7 cellular contexts compared by ENCODE assay signal in genomic region chr17:75978938-75979704, GRCh38. TPM values are rescaled to one million over a fixed set of nuclear protein-coding genes. Genes with fewer than 3 reads are reported as not detected.
DNase-seq lines count a peak whose midpoint lies in the region; ATAC-seq and TF ChIP-seq lines count a peak whose summit lies in the region.

Gene ACOX1 (minus strand): TSS chr17:75979166. CDS start chr17:75979073, 93 bp downstream.
Gene TEN1 (plus strand): TSS chr17:75979240. CDS start chr17:75986193, 6,953 bp downstream.

- no peak for TF ChIP-seq CTCF in astrocyte of the cerebellum (IDR thresholded peaks at IDR 0.05; ENCODE audit: low read depth, low read length, missing control alignments)

- DNase-seq in NCI-H2029 treated with DMSO at 0.1 percent for 48 hours (lab: John Stamatoyannopoulos, UW) (peak; percentile 90), T-helper 9 cell (peak; percentile 94), astrocyte of the cerebellum (ENCODE audit: low read depth) (peak; percentile 90), hepatic stellate cell (ENCODE audit: low spot score) (peak; percentile 92), renal cortical epithelial cell (ENCODE audit: low read depth) (peak; percentile 89)

- in situ Hi-C loops in astrocyte of the cerebellum (cut with HindIII; ENCODE audit: low sequenced_read_pairs): no loop called here

- peak; percentile 96 for TF ChIP-seq POLR2A in GM18505 (IDR thresholded peaks at IDR 0.05; ENCODE audit: borderline replicate concordance, extremely low read depth, insufficient read depth, insufficient read length)

- peak; percentile 87 for ATAC-seq in GM18505 (IDR thresholded peaks at IDR 0.05; ENCODE audit: unreplicated experiment)
- ATAC-seq in HG02973 (IDR thresholded peaks at IDR 0.05; ENCODE audit: unreplicated experiment): peak; percentile 86

- peak within 1 kb of the TSS; percentile 83 for H3K4me3 ChIP-seq in astrocyte of the cerebellum (ENCODE audit: low read depth, low read length)

RNA-seq across cellular contexts. Expression of gene ACOX1, which starts in this region (rescaled TPM):
- 96.4 and 104 TPM in 2 replicates for total RNA-seq in renal cortical epithelial cell

RNA-seq across cellular contexts. Expression of gene TEN1, which starts in this region (rescaled TPM):
- total RNA-seq in renal cortical epithelial cell: 15.5 and 17.2 TPM in 2 replicates

Comparison
In these comparisons a context has a peak if more than half of its experiments do, and no peak if none do; other contexts are left out.
1. Peak in every context shown above with its lines: DNase-seq, ATAC-seq and H3K4me3 ChIP-seq.